22 cellular contexts compared by ENCODE assay signal in the genomic region with DNA sequence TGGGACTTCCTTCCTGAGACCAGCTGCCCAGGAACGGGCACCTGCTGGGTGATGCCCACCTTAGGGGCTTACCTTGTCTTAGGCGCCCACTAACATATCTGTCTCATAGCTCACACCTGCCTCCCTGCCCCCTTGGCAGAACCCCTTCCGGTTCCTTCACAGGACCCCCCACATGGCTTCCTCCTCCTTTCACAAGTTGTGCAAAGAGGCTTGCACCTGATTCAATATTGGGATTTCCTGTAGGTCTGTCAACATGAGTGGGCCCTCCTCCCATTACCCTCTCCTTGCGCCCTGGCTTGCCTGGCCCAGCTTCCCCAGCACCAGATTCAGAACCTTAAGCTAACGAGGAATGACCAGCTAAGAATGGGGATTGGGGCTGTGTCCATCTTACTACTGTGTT. TPM values are rescaled to one million over a fixed set of nuclear protein-coding genes. Genes with fewer than 3 reads are reported as not detected.
DNase-seq lines count a peak whose midpoint lies in the region; ATAC-seq and TF ChIP-seq lines count a peak whose summit lies in the region.
"Had no signal": no experiment of that assay in that cellular context is flagged by ENCODE, and none has a peak within 500 bp of the region (broad histone marks: within the 10 kb centered on the region; RNA-seq: fewer than 3 reads in every experiment).

No MANE protein-coding gene starts in this region.

- H3K36me3 ChIP-seq in Caco-2 (ENCODE audit: control insufficient read depth, insufficient read depth, low read length), result no peaks in the 10 kb centered on the region; the same call in 1 of the 2 replicates
- H3K36me3 ChIP-seq in neuronal stem cell (replicated peaks in 1 of 2; ENCODE audit: control insufficient read depth in 2 of 2, insufficient read depth in 2 of 2, low read length in 2 of 2), result peaks cover 0 to 8% of the 10 kb centered on the region in 2 donors
- H3K36me3 ChIP-seq in SK-N-SH (replicated peaks in 1 of 2; ENCODE audit: control insufficient read depth in 1 of 2, insufficient read depth in 2 of 2, low read length in 1 of 2), result no peaks in the 10 kb centered on the region
- H3K36me3 ChIP-seq: upper lobe of left lung had no signal

- H3K79me1 ChIP-seq in neuronal stem cell (ENCODE audit: low read depth, low read length), result no peaks in the 10 kb centered on the region

- POLR2A ChIA-PET in Caco-2 (lab: Charles Lee), result no interaction called here
- POLR2A ChIA-PET in SK-N-SH (lab: Yijun Ruan, JAX), result interaction anchor here (0.6 kb wide), 1 partner anchor 142 kb away, joined by 3 read pairs; no protein-coding TSS in a partner anchor

- no peak overlapping the region for H2BK120ac ChIP-seq in neuronal stem cell (ENCODE audit: low read depth, low read length)

- H3K36me3 Mint-ChIP-seq in Caco-2 (ENCODE audit: insufficient read depth, unreplicated experiment), result no peaks in the 10 kb centered on the region
- H3K36me3 Mint-ChIP-seq in HFFc6 (ENCODE audit: low read depth), result no peaks in the 10 kb centered on the region
- H3K36me3 Mint-ChIP-seq: CD8-positive, alpha-beta T cell had no signal

- no peak for DNase-seq in Caco-2
- DNase-seq in NCI-H2196 (lab: John Stamatoyannopoulos, UW; ENCODE audit: unreplicated experiment), result peak; percentile 78
- no peak for DNase-seq in epithelial cell of proximal tubule (ENCODE audit: low read depth)
- DNase-seq in neuronal stem cell (ENCODE audit: low spot score), result no peak
- DNase-seq in omental fat pad (ENCODE audit: low spot score), result no peak
- no peak for DNase-seq in HFFc6
- DNase-seq in SK-N-SH, result no peak
- no peak for DNase-seq in amniotic stem cell (lab: John Stamatoyannopoulos, UW)
- DNase-seq: CD8-positive, alpha-beta T cell; cortex of kidney; EL; foreskin keratinocyte; NCI-H1436; occipital lobe; SIG-M5; stimulated activated CD4-positive, alpha-beta T cell treated with anti-CD3 and anti-CD28 coated beads, Interleukin-2, amount 100 ng/mL, for 24 hours; stimulated activated naive CD8-positive, alpha-beta T cell treated with anti-CD3 and anti-CD28 coated beads, Interleukin-15, amount 100 ng/mL, for 72 hours had no signal

- H2BK15ac ChIP-seq in neuronal stem cell (ENCODE audit: low read length), result no peak overlapping the region

- no peak for TF ChIP-seq RAD21 in SK-N-SH (IDR thresholded peaks at IDR 0.05; ENCODE audit: low read length)

- intact Hi-C loops in Caco-2 (cut with micrococcal nuclease; ENCODE audit: unreplicated experiment), result no loop called here

- no peaks in the 10 kb centered on the region for H4K20me1 ChIP-seq in SK-N-SH (ENCODE audit: insufficient read depth)

- H2AFZ ChIP-seq in neuronal stem cell (ENCODE audit: low read length), result peak overlapping the region; percentile 90
- H2AFZ ChIP-seq in SK-N-SH (ENCODE audit: low read depth), result no peak overlapping the region

- H3K27ac ChIP-seq in neuronal stem cell (replicated peaks; ENCODE audit: low read length), result no peak overlapping the region
- H3K27ac ChIP-seq in SK-N-SH (ENCODE audit: low read depth in 2 of 2, low read length in 1 of 2), result no peak overlapping the region
- H3K27ac ChIP-seq: foreskin keratinocyte had no signal

- H4K91ac ChIP-seq in neuronal stem cell (ENCODE audit: low read depth, low read length, poor library complexity), result no peak overlapping the region

- CTCF ChIA-PET in Caco-2 (lab: Charles Lee), result no interaction called here
- CTCF ChIA-PET in SK-N-SH (lab: Yijun Ruan, JAX), result interaction anchor here (0.6 to 2.3 kb wide), 3 partner anchors 39 to 136 kb away, joined by 3 to 10 read pairs (median 3); no protein-coding TSS in a partner anchor

- H3K9me3 ChIP-seq in Caco-2 (no peaks in the 10 kb centered on the region), neuronal stem cell (replicated peaks in 1 of 2; ENCODE audit: control insufficient read depth in 2 of 2, insufficient read depth in 1 of 2, low read depth in 1 of 2, low read length in 2 of 2) (no peaks in the 10 kb centered on the region), SK-N-SH (no peaks in the 10 kb centered on the region)
- H3K9me3 ChIP-seq: upper lobe of left lung had no signal

- H3K4me3 ChIP-seq in Caco-2 (ENCODE audit: low read depth, low read length) (0 out of 2 replicates have a peak overlapping the region, but pooled peaks have one; percentile 5), epithelial cell of proximal tubule (ENCODE audit: low read depth, low read length) (peak overlapping the region; percentile 39), neuronal stem cell (ENCODE audit: low read length in 2 of 2) (peak overlapping the region in 1 of 2 donors; percentile 49), SK-N-SH (ENCODE audit: low read depth in 2 of 2, low read length in 1 of 2) (no peak overlapping the region)
- H3K4me3 ChIP-seq: upper lobe of left lung had no signal

- H3K4me3 Mint-ChIP-seq in Caco-2 (ENCODE audit: unreplicated experiment) (peak overlapping the region; percentile 32), HFFc6 (no peak overlapping the region)
- H3K4me3 Mint-ChIP-seq: activated T-helper 1 cell treated with anti-CD3 and anti-CD28 coated beads, Interleukin-12 subunit alpha, Interleukin-12 subunit beta, Interleukin-2, Interleukin-4 antibody, amounts not matched to agents 30 ng/mL and 10 ng/mL and 1 ng/mL, durations not matched to agents 14 hours and 24 hours and 36 hours; CD8-positive, alpha-beta T cell; stimulated activated naive CD8-positive, alpha-beta T cell treated with anti-CD3 and anti-CD28 coated beads, Interleukin-15, amount 100 ng/mL, for 72 hours; T-helper 2 cell treated with Interferon-gamma antibody and Interleukin-4, amounts not matched to agents 5 μg/mL and 100 μg/mL, for 36 hours had no signal

- H2AK5ac ChIP-seq in neuronal stem cell (ENCODE audit: low read depth, low read length), result peak overlapping the region; percentile 10

- H3K9me3 Mint-ChIP-seq in Caco-2 (ENCODE audit: unreplicated experiment) (no peaks in the 10 kb centered on the region), HFFc6 (no peaks in the 10 kb centered on the region)
- H3K9me3 Mint-ChIP-seq: activated T-helper 1 cell treated with anti-CD3 and anti-CD28 coated beads, Interleukin-12 subunit alpha, Interleukin-12 subunit beta, Interleukin-2, Interleukin-4 antibody, amounts not matched to agents 30 ng/mL and 10 ng/mL and 1 ng/mL, durations not matched to agents 14 hours and 24 hours and 36 hours; CD8-positive, alpha-beta T cell; stimulated activated naive CD8-positive, alpha-beta T cell treated with anti-CD3 and anti-CD28 coated beads, Interleukin-15, amount 100 ng/mL, for 72 hours; T-helper 2 cell treated with Interferon-gamma antibody and Interleukin-4, amounts not matched to agents 5 μg/mL and 100 μg/mL, for 36 hours had no signal

- WGBS in neuronal stem cell (ENCODE audit: extremely low coverage in 2 of 2, insufficient read length in 2 of 2, insufficient replicate concordance in 1 of 2), 2 donors, result no CpG with 5 or more reads among the region's 5 CpGs
- WGBS in SK-N-SH (ENCODE audit: low lambda C conversion rate), result 83% methylated on average over 5 of the region's 5 CpGs

- H3K4me1 ChIP-seq in Caco-2 (peaks cover 22% of the 10 kb centered on the region), neuronal stem cell (ENCODE audit: control insufficient read depth in 2 of 2, insufficient read depth in 1 of 2, low read depth in 1 of 2, low read length in 2 of 2) (peaks cover 26 to 41% of the 10 kb centered on the region in 2 donors), SK-N-SH (ENCODE audit: control insufficient read depth in 1 of 2, insufficient read depth in 2 of 2, low read depth in 1 of 2, low read length in 1 of 2) (peaks cover 0 to 12% of the 10 kb centered on the region in 2 experiments; a peak in 1 of 4 replicates)
- H3K4me1 ChIP-seq: foreskin keratinocyte had no signal

- BruUV-seq in Caco-2 (replicated peaks; lab: Mats Ljungman, UMichigan), result no TSS peak

- H3K4me1 Mint-ChIP-seq in Caco-2 (ENCODE audit: low read depth, unreplicated experiment) (peaks cover 11% of the 10 kb centered on the region), HFFc6 (ENCODE audit: low read depth) (peaks cover 14% of the 10 kb centered on the region)

- peaks cover 4% of the 10 kb centered on the region for H3F3A ChIP-seq in SK-N-SH (replicated peaks; ENCODE audit: insufficient read depth)

- no peaks in the 10 kb centered on the region for H3K79me2 ChIP-seq in SK-N-SH (ENCODE audit: insufficient read depth)

- H3K27me3 Mint-ChIP-seq in Caco-2 (ENCODE audit: insufficient read depth, unreplicated experiment) (no peaks in the 10 kb centered on the region), HFFc6 (ENCODE audit: insufficient read depth) (peaks cover 44% of the 10 kb centered on the region)

- no peaks in the 10 kb centered on the region for H3K9me2 ChIP-seq in SK-N-SH

- no peak for TF ChIP-seq CTCF in Caco-2 (IDR thresholded peaks at IDR 0.05; ENCODE audit: insufficient read depth in 1 of 2, low read depth in 1 of 2, low read length in 1 of 2, severe bottlenecking in 1 of 2, unreplicated experiment in 1 of 2)
- TF ChIP-seq CTCF in epithelial cell of proximal tubule (conservative IDR thresholded peaks at IDR 0.05; ENCODE audit: low read depth, low read length), result no peak
- no peak for TF ChIP-seq CTCF in omental fat pad (IDR thresholded peaks at IDR 0.05)
- TF ChIP-seq CTCF in HFFc6 (IDR thresholded peaks at IDR 0.05), result no peak
- TF ChIP-seq CTCF in SK-N-SH (IDR thresholded peaks at IDR 0.05), result no peak

- TF ChIP-seq EP300 in SK-N-SH (IDR thresholded peaks at IDR 0.05; ENCODE audit: borderline replicate concordance in 1 of 2, low read depth in 1 of 2, low read length in 1 of 2), result no peak

- no peak overlapping the region for H3K14ac ChIP-seq in neuronal stem cell (ENCODE audit: low read length)

- H3K9ac ChIP-seq in neuronal stem cell (ENCODE audit: low read depth, low read length, poor library complexity) (no peak overlapping the region), SK-N-SH (no peak overlapping the region)

- peak overlapping the region; percentile 84 for H4K8ac ChIP-seq in neuronal stem cell (ENCODE audit: low read depth, low read length)

- H3K4me2 ChIP-seq in neuronal stem cell (ENCODE audit: insufficient read depth, low read length, poor library complexity, severe bottlenecking), result no peak overlapping the region
- no peak overlapping the region for H3K4me2 ChIP-seq in SK-N-SH

- H2BK12ac ChIP-seq in neuronal stem cell (ENCODE audit: low read length), result no peak overlapping the region

- H3K27me3 ChIP-seq in Caco-2 (replicated peaks; ENCODE audit: control insufficient read depth, insufficient read depth, low read length), result no peaks in the 10 kb centered on the region
- peaks cover 8 to 22% (median 18%) of the 10 kb centered on the region in 3 experiments for H3K27me3 ChIP-seq in neuronal stem cell (ENCODE audit: control insufficient read depth in 3 of 3, insufficient read depth in 3 of 3, low read depth in 1 of 3, low read length in 3 of 3)
- H3K27me3 ChIP-seq in SK-N-SH (ENCODE audit: insufficient read depth), result peaks cover 7% of the 10 kb centered on the region; the same call in 1 of the 2 replicates

- no peak overlapping the region for H3K23ac ChIP-seq in neuronal stem cell (ENCODE audit: low read depth, low read length, poor library complexity)

- ATAC-seq in omental fat pad (ENCODE audit: low FRiP score), result no peak
- ATAC-seq: CD8-positive, alpha-beta T cell; foreskin keratinocyte; stimulated activated naive CD8-positive, alpha-beta T cell treated with anti-CD3 and anti-CD28 coated beads, Interleukin-15, amount 100 ng/mL, for 72 hours had no signal

- peak overlapping the region; percentile 86 for H3K18ac ChIP-seq in neuronal stem cell (ENCODE audit: low read length)

- H3K27ac Mint-ChIP-seq in Caco-2 (ENCODE audit: unreplicated experiment) (no peak overlapping the region), HFFc6 (no peak overlapping the region)
- H3K27ac Mint-ChIP-seq: activated T-helper 1 cell treated with anti-CD3 and anti-CD28 coated beads, Interleukin-12 subunit alpha, Interleukin-12 subunit beta, Interleukin-2, Interleukin-4 antibody, amounts not matched to agents 30 ng/mL and 10 ng/mL and 1 ng/mL, durations not matched to agents 14 hours and 24 hours and 36 hours; CD8-positive, alpha-beta T cell; stimulated activated naive CD8-positive, alpha-beta T cell treated with anti-CD3 and anti-CD28 coated beads, Interleukin-15, amount 100 ng/mL, for 72 hours; T-helper 2 cell treated with Interferon-gamma antibody and Interleukin-4, amounts not matched to agents 5 μg/mL and 100 μg/mL, for 36 hours had no signal

- no peak overlapping the region for H3K4ac ChIP-seq in neuronal stem cell (ENCODE audit: low read length)

- no peak overlapping the region for H2BK5ac ChIP-seq in neuronal stem cell (ENCODE audit: low read length)

RNA-seq across cellular contexts. Expression of a gene that starts 0.6 kb away (rescaled TPM):
- total RNA-seq in Caco-2 (2022), result 1.4 and 1.6 TPM in 2 replicates
- total RNA-seq in epithelial cell of proximal tubule, result not detected in 2 replicates
- 1.4 TPM for polyA plus RNA-seq in neuronal stem cell (2013, experiment 1 of 2)
- 1.7 TPM for polyA plus RNA-seq in neuronal stem cell (2013, experiment 2 of 2)
- total RNA-seq in omental fat pad, result 1 to 10 TPM in 1 of 4 donors, under 1 TPM in 3; 0.36 to 1.3 (median 0.94) TPM
- not detected for total RNA-seq in HFFc6 (2021; fragmentation: NEBNext Ultra II Directional; extraction: Animal tissue kit (Norgen Biotek cat#: 25700))
- polyA plus RNA-seq in SK-N-SH (2012; rRNA removed), result 0.07 and 0.21 TPM in 2 replicates
- polyA plus RNA-seq in SK-N-SH (2012; cell fraction: cytosol; rRNA removed), result 0.01 and 0.04 TPM in 2 replicates
- polyA plus RNA-seq in SK-N-SH (2012; cell fraction: nucleus; rRNA removed), result 0.19 and 0.27 TPM in 2 replicates
- total RNA-seq: activated T-helper 1 cell treated with anti-CD3 and anti-CD28 coated beads, Interleukin-12 subunit alpha, Interleukin-12 subunit beta, Interleukin-2, Interleukin-4 antibody, amounts not matched to agents 30 ng/mL and 10 ng/mL and 1 ng/mL, durations not matched to agents 14 hours and 24 hours and 36 hours; CD8-positive, alpha-beta T cell; foreskin keratinocyte; NCI-H460; occipital lobe had no signal
- polyA plus RNA-seq: AG04450, foreskin keratinocyte had no signal

RNA-seq across cellular contexts. Expression of a gene that starts 2.5 kb away (rescaled TPM):
- total RNA-seq in Caco-2 (2022) (5.5 and 6.4 TPM in 2 replicates), epithelial cell of proximal tubule (not detected in 2 replicates), omental fat pad (10 to 100 TPM in 1 of 4 donors, 1 to 10 TPM in 3; 5.8 to 12.2 (median 9.2) TPM)
- polyA plus RNA-seq in neuronal stem cell (2013, experiment 1 of 2), result 7.2 TPM
- 7.1 TPM for polyA plus RNA-seq in neuronal stem cell (2013, experiment 2 of 2)
- total RNA-seq in HFFc6 (2021; fragmentation: NEBNext Ultra II Directional; extraction: Animal tissue kit (Norgen Biotek cat#: 25700)), result under 1 TPM in 4 of 6 experiments, not detected in 2; 0.09 to 0.31 (median 0.19) TPM
- 0.57 and 0.95 TPM in 2 replicates for polyA plus RNA-seq in SK-N-SH (2012; rRNA removed)
- 0.30 and 0.35 TPM in 2 replicates for polyA plus RNA-seq in SK-N-SH (2012; cell fraction: cytosol; rRNA removed)
- polyA plus RNA-seq in SK-N-SH (2012; cell fraction: nucleus; rRNA removed), result 4.3 and 4.4 TPM in 2 replicates
- total RNA-seq: activated T-helper 1 cell treated with anti-CD3 and anti-CD28 coated beads, Interleukin-12 subunit alpha, Interleukin-12 subunit beta, Interleukin-2, Interleukin-4 antibody, amounts not matched to agents 30 ng/mL and 10 ng/mL and 1 ng/mL, durations not matched to agents 14 hours and 24 hours and 36 hours; CD8-positive, alpha-beta T cell; foreskin keratinocyte had no signal
- polyA plus RNA-seq: foreskin keratinocyte had no signal

RNA-seq across cellular contexts. Expression of a gene that starts 15.9 kb away (rescaled TPM):
- total RNA-seq in Caco-2 (2022) (96.4 and 101 TPM in 2 replicates), epithelial cell of proximal tubule (123 and 182 TPM in 2 replicates), omental fat pad (100 to 1,000 TPM in 1 of 4 donors, 10 to 100 TPM in 3; 63.9 to 110 (median 89.3) TPM)
- 80.4 TPM for polyA plus RNA-seq in neuronal stem cell (2013, experiment 1 of 2)
- polyA plus RNA-seq in neuronal stem cell (2013, experiment 2 of 2), result 80.9 TPM
- total RNA-seq in HFFc6 (2021; fragmentation: NEBNext Ultra II Directional; extraction: Animal tissue kit (Norgen Biotek cat#: 25700)), result 10 to 100 TPM; 45.4 to 68.6 (median 50.1) TPM
- polyA plus RNA-seq in SK-N-SH (2012; rRNA removed), result 206 and 258 TPM in 2 replicates
- polyA plus RNA-seq in SK-N-SH (2012; cell fraction: cytosol; rRNA removed), result 216 and 239 TPM in 2 replicates
- 457 and 484 TPM in 2 replicates for polyA plus RNA-seq in SK-N-SH (2012; cell fraction: nucleus; rRNA removed)

RNA-seq across cellular contexts. Expression of a gene that starts 16.0 kb away (rescaled TPM):
- 23.0 and 28.6 TPM in 2 replicates for total RNA-seq in Caco-2 (2022)
- total RNA-seq in epithelial cell of proximal tubule, result 4.2 and 5.2 TPM in 2 replicates
- polyA plus RNA-seq in neuronal stem cell (2013, experiment 1 of 2), result 18.1 TPM
- polyA plus RNA-seq in neuronal stem cell (2013, experiment 2 of 2), result 18.8 TPM
- 1 to 10 TPM; 2.1 to 8.4 (median 3.8) TPM for total RNA-seq in omental fat pad
- total RNA-seq in HFFc6 (2021; fragmentation: NEBNext Ultra II Directional; extraction: Animal tissue kit (Norgen Biotek cat#: 25700)), result 1 to 10 TPM; 3.4 to 5.1 (median 4.2) TPM
- polyA plus RNA-seq in SK-N-SH (2012; rRNA removed), result 8.6 and 9.1 TPM in 2 replicates
- polyA plus RNA-seq in SK-N-SH (2012; cell fraction: cytosol; rRNA removed), result 2.8 and 3.9 TPM in 2 replicates
- polyA plus RNA-seq in SK-N-SH (2012; cell fraction: nucleus; rRNA removed), result 38.1 TPM in 2 replicates

RNA-seq across cellular contexts. Expression of a gene that starts 40.0 kb away (rescaled TPM):
- total RNA-seq in Caco-2 (2022) (6.1 and 6.7 TPM in 2 replicates), epithelial cell of proximal tubule (21.3 and 22.7 TPM in 2 replicates), omental fat pad (10 to 100 TPM; 19.1 to 30.8 (median 25.9) TPM)
- polyA plus RNA-seq in neuronal stem cell (2013, experiment 1 of 2), result 16.7 TPM
- polyA plus RNA-seq in neuronal stem cell (2013, experiment 2 of 2), result 15.7 TPM
- 10 to 100 TPM; 11.2 to 13.6 (median 11.9) TPM for total RNA-seq in HFFc6 (2021; fragmentation: NEBNext Ultra II Directional; extraction: Animal tissue kit (Norgen Biotek cat#: 25700))
- 31.6 and 34.2 TPM in 2 replicates for polyA plus RNA-seq in SK-N-SH (2012; rRNA removed)
- polyA plus RNA-seq in SK-N-SH (2012; cell fraction: cytosol; rRNA removed), result 17.5 and 27.0 TPM in 2 replicates
- 56.4 and 63.9 TPM in 2 replicates for polyA plus RNA-seq in SK-N-SH (2012; cell fraction: nucleus; rRNA removed)

Comparison
In these comparisons a context has a peak if more than half of its experiments do, and no peak if none do; other contexts are left out.
1. H3K4me3 ChIP-seq: peak in Caco-2 (single experiment) and epithelial cell of proximal tubule (single experiment); none in SK-N-SH (0 of 2).